ENCODE assay signal across 18 cellular contexts in the genomic region with DNA sequence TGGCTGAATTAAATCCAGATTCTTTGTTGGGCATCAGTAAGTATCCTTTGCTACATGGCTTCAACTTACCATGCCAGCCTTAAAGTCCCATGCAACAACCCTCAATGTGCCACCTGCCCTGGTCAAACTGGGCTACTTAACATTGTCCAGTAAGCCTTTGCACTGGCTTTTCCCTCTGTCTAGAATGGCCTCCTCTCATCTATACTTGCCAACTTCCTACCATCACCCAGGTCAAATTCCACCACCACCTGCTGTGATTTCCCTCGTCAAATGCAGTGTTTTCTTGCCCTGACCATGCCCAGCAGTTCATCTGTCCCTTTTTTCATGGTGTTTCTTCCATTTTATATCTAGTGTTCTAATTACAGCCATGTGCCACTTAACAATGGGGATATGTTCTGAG. TPM values are rescaled to one million over a fixed set of nuclear protein-coding genes. Genes with fewer than 3 reads are reported as not detected.
"Had no signal": no experiment of that assay in that cellular context is flagged by ENCODE, and none has a peak within 500 bp of the region (broad histone marks: within the 10 kb centered on the region; RNA-seq: fewer than 3 reads in every experiment).

No MANE protein-coding gene starts in this region.

- H3K9me3 ChIP-seq: gastrocnemius medialis, prostate gland, transverse colon had no signal

- DNase-seq: activated CD4-positive, alpha-beta T cell treated with anti-CD3 and anti-CD28 coated beads, Interleukin-2, amount 50 U/mL, for 48 hours; activated CD4-positive, CD25-positive, alpha-beta regulatory T cell treated with anti-CD3 and anti-CD28 coated beads, Interleukin-2, amount 50 U/mL, for 72 hours; activated gamma-delta T cell; activated naive CD8-positive, alpha-beta T cell treated with anti-CD3 and anti-CD28 coated beads, Interleukin-2, amount 10 ng/mL, durations not matched to agents 7 days and 5 days; activated T-cell treated with anti-CD3 and anti-CD28 coated beads, Interleukin-2, amount 50 U/mL, for 48 hours; anterior cingulate cortex; effector CD8-positive, alpha-beta T cell; gastrocnemius medialis; stimulated activated CD4-positive, alpha-beta T cell treated with anti-CD3 and anti-CD28 coated beads, Interleukin-2, amount 100 ng/mL, for 24 hours; stimulated activated naive CD4-positive, alpha-beta T cell; substantia nigra; transverse colon had no signal

- H3K4me3 Mint-ChIP-seq: activated naive CD8-positive, alpha-beta T cell treated with anti-CD3 and anti-CD28 coated beads, Interleukin-2, amount 10 ng/mL, durations not matched to agents 7 days and 5 days had no signal

- ATAC-seq: gastrocnemius medialis, sciatic nerve had no signal

- H3K9me3 Mint-ChIP-seq: activated naive CD8-positive, alpha-beta T cell treated with anti-CD3 and anti-CD28 coated beads, Interleukin-2, amount 10 ng/mL, durations not matched to agents 7 days and 5 days had no signal

- H3K27ac ChIP-seq: gastrocnemius medialis, prostate gland, transverse colon had no signal

- H3K4me1 ChIP-seq: prostate gland had no signal

- H3K36me3 ChIP-seq: gastrocnemius medialis, prostate gland, transverse colon had no signal

- H3K27me3 ChIP-seq: gastrocnemius medialis, transverse colon had no signal

- H3K27ac Mint-ChIP-seq: activated naive CD8-positive, alpha-beta T cell treated with anti-CD3 and anti-CD28 coated beads, Interleukin-2, amount 10 ng/mL, durations not matched to agents 7 days and 5 days had no signal

- H3K4me3 ChIP-seq: gastrocnemius medialis, prostate gland, transverse colon had no signal

RNA-seq across cellular contexts. Expression of a gene that starts 45.1 kb away (rescaled TPM):
- total RNA-seq: activated naive CD8-positive, alpha-beta T cell treated with anti-CD3 and anti-CD28 coated beads, Interleukin-2, amount 10 ng/mL, durations not matched to agents 7 days and 5 days; bronchial epithelial cell; gastrocnemius medialis; lower leg skin; mesenteric fat pad; myocyte; transverse colon had no signal
